Comparison of ENCODE assay signal across 22 cellular contexts in the genomic region with DNA sequence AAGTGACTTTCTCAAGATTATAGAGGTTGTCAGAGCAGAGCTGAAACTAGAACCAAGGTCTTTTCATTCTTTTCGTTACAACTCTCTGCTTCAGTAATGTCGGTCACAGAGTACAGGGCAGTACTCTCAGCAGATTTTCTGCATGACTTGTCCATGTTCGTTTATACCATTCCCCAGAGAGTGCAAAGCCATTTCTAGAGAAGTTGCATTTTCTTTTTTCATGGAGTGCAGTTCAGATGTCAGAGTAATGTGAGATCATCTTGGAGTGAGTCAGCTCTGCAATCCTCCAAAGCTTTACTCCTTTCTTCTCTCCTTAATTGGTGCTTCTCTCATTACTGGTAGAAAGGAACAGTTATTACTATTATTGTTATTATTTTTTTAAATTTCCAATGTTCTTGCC.
A peak's percentile ranks its signal among the peaks of the same experiment; 100 is the strongest.
DNase-seq lines count a peak whose midpoint lies in the region; ATAC-seq and TF ChIP-seq lines count a peak whose summit lies in the region.
"Had no signal": no experiment of that assay in that cellular context is flagged by ENCODE, and none has a peak within 500 bp of the region (broad histone marks: within the 10 kb centered on the region; RNA-seq: fewer than 3 reads in every experiment).

No MANE protein-coding gene starts in this region.

- H3K9me3 Mint-ChIP-seq in activated T-helper 17 cell treated with anti-CD3 and anti-CD28 coated beads, Interleukin-2, amount 50 U/mL, for 72 hours: peaks cover 10% of the 10 kb centered on the region
- peaks cover 5 to 7% (median 7%) of the 10 kb centered on the region in 3 donors for H3K9me3 Mint-ChIP-seq in T-cell
- H3K9me3 Mint-ChIP-seq: type B pancreatic cell had no signal

- no peak overlapping the region for H3K4me3 Mint-ChIP-seq in activated T-helper 17 cell treated with anti-CD3 and anti-CD28 coated beads, Interleukin-2, amount 50 U/mL, for 72 hours
- H3K4me3 Mint-ChIP-seq in T-cell: no peak overlapping the region
- H3K4me3 Mint-ChIP-seq: IgD-negative memory B cell, type B pancreatic cell had no signal

- peak; percentile 16 for DNase-seq in HEK293T (ENCODE audit: extremely low spot score)
- DNase-seq in NCI-H82 treated with DMSO at 0.1 percent for 48 hours (lab: John Stamatoyannopoulos, UW; ENCODE audit: unreplicated experiment): peak; percentile 49
- peak; percentile 11 for DNase-seq in fibroblast of pulmonary artery (ENCODE audit: low read depth)
- peak; percentile 76 for DNase-seq in retinal pigment epithelial cell (ENCODE audit: low read depth)
- no peak for DNase-seq in epidermal melanocyte (ENCODE audit: insufficient read length, low spot score)
- DNase-seq in activated gamma-delta T cell (lab: John Stamatoyannopoulos, UW): no peak
- DNase-seq in T-cell: no peak
- DNase-seq: activated CD4-positive, alpha-beta T cell treated with anti-CD3 and anti-CD28 coated beads, Interleukin-2, amount 50 U/mL, for 1 hour; activated naive CD4-positive, alpha-beta T cell treated with anti-CD3 and anti-CD28 coated beads, Interleukin-2, amount 50 U/mL, for 16 hours; AML-193; Caco-2; esophagus squamous epithelium; GDM1; GOT3; MV-4-11; NCI-H2029; NCI-H526 treated with DMSO at 0.1 percent for 48 hours; stimulated activated naive CD4-positive, alpha-beta T cell had no signal

- H3K4me1 Mint-ChIP-seq in activated T-helper 17 cell treated with anti-CD3 and anti-CD28 coated beads, Interleukin-2, amount 50 U/mL, for 72 hours: no peaks in the 10 kb centered on the region
- H3K4me1 Mint-ChIP-seq in T-cell: no peaks in the 10 kb centered on the region
- H3K4me1 Mint-ChIP-seq: IgD-negative memory B cell had no signal

- ATAC-seq in activated T-helper 17 cell treated with anti-CD3 and anti-CD28 coated beads, Interleukin-2, amount 50 U/mL, for 72 hours (replicated peaks): no peak
- ATAC-seq in T-cell (replicated peaks in 1 of 4): no peak
- ATAC-seq: left lobe of liver had no signal

- CTCF ChIA-PET in HEK293T (lab: Yijun Ruan, JAX) (interaction anchor here (1.0 to 1.3 kb wide), 2 partner anchors 32 to 117 kb away, joined by 4 read pairs; no protein-coding TSS in a partner anchor), T-cell (lab: Charles Lee) (no interaction called here)

- no peaks in the 10 kb centered on the region for H3K36me3 Mint-ChIP-seq in activated T-helper 17 cell treated with anti-CD3 and anti-CD28 coated beads, Interleukin-2, amount 50 U/mL, for 72 hours (ENCODE audit: low read depth)
- H3K36me3 Mint-ChIP-seq in T-cell: no peaks in the 10 kb centered on the region
- H3K36me3 Mint-ChIP-seq: IgD-negative memory B cell, type B pancreatic cell had no signal

- H3K27me3 Mint-ChIP-seq in activated T-helper 17 cell treated with anti-CD3 and anti-CD28 coated beads, Interleukin-2, amount 50 U/mL, for 72 hours: peaks cover 20% of the 10 kb centered on the region
- peaks cover 7 to 12% of the 10 kb centered on the region in 2 donors for H3K27me3 Mint-ChIP-seq in T-cell

- H3K4me3 ChIP-seq in fibroblast of pulmonary artery (replicated peaks; ENCODE audit: low read depth, low read length): no peak overlapping the region
- no peak overlapping the region for H3K4me3 ChIP-seq in retinal pigment epithelial cell (ENCODE audit: low read length)
- H3K4me3 ChIP-seq: esophagus squamous epithelium had no signal

- TF ChIP-seq CTCF in fibroblast of pulmonary artery (IDR thresholded peaks at IDR 0.05; ENCODE audit: low read length, missing control alignments) (no peak), retinal pigment epithelial cell (conservative IDR thresholded peaks at IDR 0.05; ENCODE audit: low read depth, low read length) (no peak)

- POLR2A ChIA-PET in HEK293T (lab: Yijun Ruan, JAX) (interaction anchor here (0.9 kb wide), 1 partner anchor 36 kb away, joined by 3 read pairs; no protein-coding TSS in a partner anchor), T-cell (lab: Charles Lee) (no interaction called here)

- H3K27ac Mint-ChIP-seq in activated T-helper 17 cell treated with anti-CD3 and anti-CD28 coated beads, Interleukin-2, amount 50 U/mL, for 72 hours: no peak overlapping the region
- no peak overlapping the region for H3K27ac Mint-ChIP-seq in T-cell
- H3K27ac Mint-ChIP-seq: IgD-negative memory B cell, type B pancreatic cell had no signal

TF ChIP-seq in HEK293T, 16 proteins besides CTCF, POLR2A, EP300 and RAD21:
- TF ChIP-seq FOXM1 (IDR thresholded peaks at IDR 0.05; ENCODE audit: borderline replicate concordance) (no peak), FOXK2 (IDR thresholded peaks at IDR 0.05) (no peak), ARNT (IDR thresholded peaks at IDR 0.05) (no peak), SUZ12 (IDR thresholded peaks at IDR 0.05) (no peak)

Comparison
In these comparisons a context has a peak if more than half of its experiments do, and no peak if none do; other contexts are left out.
1. DNase-seq: peak in HEK293T (single experiment), NCI-H82 treated with DMSO at 0.1 percent for 48 hours (single experiment), fibroblast of pulmonary artery (single experiment) and retinal pigment epithelial cell (single experiment); none in epidermal melanocyte (single experiment), activated gamma-delta T cell (single experiment) and T-cell (0 of 34).